In the genomic region with DNA sequence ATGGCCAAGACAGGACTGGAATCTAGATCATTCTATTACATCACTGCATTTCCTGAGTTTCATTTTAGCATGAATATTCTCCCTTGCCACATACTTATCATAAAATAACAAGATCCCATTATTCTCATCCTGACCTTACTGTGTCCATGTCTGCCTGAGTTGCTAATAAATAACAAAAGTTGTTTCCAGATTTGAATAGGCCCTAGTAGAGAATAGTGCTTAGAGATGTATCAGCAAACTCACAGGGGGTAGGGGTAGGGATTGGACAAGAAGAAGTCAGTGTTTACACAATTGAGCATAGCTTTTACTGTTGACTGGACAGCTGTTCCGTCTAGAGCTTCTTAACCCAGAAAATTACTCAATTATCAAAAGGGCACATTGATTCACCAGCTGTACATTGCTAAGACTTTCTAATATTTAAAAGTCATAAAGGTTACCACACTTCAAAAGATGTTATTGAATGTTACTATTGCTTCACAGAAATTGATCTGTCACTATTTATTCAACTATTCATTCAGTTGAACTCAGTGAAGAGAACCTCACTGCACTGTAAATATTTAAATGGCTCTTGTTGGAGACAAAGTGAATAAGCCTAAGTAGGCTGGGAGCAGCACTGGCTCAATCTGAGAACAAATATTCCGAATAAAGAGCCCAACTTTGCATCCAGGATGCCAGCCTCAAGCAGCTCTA, we compare ENCODE assay signal across 16 cellular contexts.
DNase-seq lines count a peak whose midpoint lies in the region; ATAC-seq and TF ChIP-seq lines count a peak whose summit lies in the region.
"Had no signal": no experiment of that assay in that cellular context is flagged by ENCODE, and none has a peak within 500 bp of the region (broad histone marks: within the 10 kb centered on the region; RNA-seq: fewer than 3 reads in every experiment).

No MANE protein-coding gene starts in this region.

- no peaks in the 10 kb centered on the region for H3K79me2 ChIP-seq in PC-3 (ENCODE audit: low read length)

- H3K27me3 ChIP-seq in right atrium auricular region: no peaks in the 10 kb centered on the region
- no peaks in the 10 kb centered on the region for H3K27me3 ChIP-seq in PC-3 (ENCODE audit: low read length)
- H3K27me3 ChIP-seq in subcutaneous abdominal adipose tissue (ENCODE audit: control insufficient read depth in 5 of 5, insufficient read depth in 4 of 5, low read length in 5 of 5): no peaks in the 10 kb centered on the region
- H3K27me3 ChIP-seq: neutrophil had no signal

- H3K27ac ChIP-seq in right atrium auricular region (no peak overlapping the region), PC-3 (ENCODE audit: low read length) (peak overlapping the region; percentile 71), subcutaneous abdominal adipose tissue (ENCODE audit: low read depth, low read length) (peak overlapping the region; percentile 18)
- H3K27ac ChIP-seq: neutrophil had no signal

- TF ChIP-seq CTCF in right atrium auricular region (IDR thresholded peaks at IDR 0.05): no peak
- no peak for TF ChIP-seq CTCF in PC-3 (conservative IDR thresholded peaks at IDR 0.05; ENCODE audit: low read depth, low read length)

- H3K9me2 ChIP-seq in PC-3 (replicated peaks; ENCODE audit: low read length): no peaks in the 10 kb centered on the region

- H3K4me3 ChIP-seq in right atrium auricular region: no peak overlapping the region
- peak overlapping the region; percentile 9; the same call in 1 of the 2 replicates for H3K4me3 ChIP-seq in PC-3 (ENCODE audit: low read length)
- no peak overlapping the region for H3K4me3 ChIP-seq in subcutaneous abdominal adipose tissue (ENCODE audit: low read depth in 1 of 5, low read length in 5 of 5)
- H3K4me3 ChIP-seq: K562 had no signal

- H3F3A ChIP-seq in PC-3 (ENCODE audit: low read length, unreplicated experiment): no peaks in the 10 kb centered on the region

- ATAC-seq in Right ventricle myocardium superior (ENCODE audit: poor library complexity) (peak; percentile 53), PC-3 (peak; percentile 8)
- ATAC-seq: activated naive CD8-positive, alpha-beta T cell treated with anti-CD3 and anti-CD28 coated beads, Interleukin-2, amount 50 U/mL, for 24 hours; K562 had no signal

- no TSS peak for BruUV-seq in PC-3 (replicated peaks; lab: Mats Ljungman, UMichigan)

- intact Hi-C loops in Right ventricle myocardium superior (cut with DNase I): no loop called here
- intact Hi-C loops in PC-3 (cut with micrococcal nuclease): loop anchor here (2.0 kb wide), 1 partner anchor 64 kb away; no protein-coding TSS in a partner anchor

- H3K4me2 ChIP-seq in PC-3 (ENCODE audit: low read length): peak overlapping the region; percentile 56

- no peaks in the 10 kb centered on the region for H3K9me3 ChIP-seq in right atrium auricular region
- H3K9me3 ChIP-seq in PC-3 (ENCODE audit: low read length): no peaks in the 10 kb centered on the region
- H3K9me3 ChIP-seq in subcutaneous abdominal adipose tissue (ENCODE audit: control insufficient read depth in 5 of 5, low read length in 5 of 5): peaks cover 0 to 3% (median 0%) of the 10 kb centered on the region in 5 donors
- H3K9me3 ChIP-seq: neutrophil had no signal

- no peaks in the 10 kb centered on the region for H3K4me1 ChIP-seq in right atrium auricular region
- peaks cover 38% of the 10 kb centered on the region for H3K4me1 ChIP-seq in PC-3 (ENCODE audit: insufficient read depth, low read length)
- peaks cover 0 to 8% (median 2%) of the 10 kb centered on the region in 5 donors for H3K4me1 ChIP-seq in subcutaneous abdominal adipose tissue (ENCODE audit: control insufficient read depth in 5 of 5, insufficient read depth in 5 of 5, low read length in 5 of 5)

- POLR2A ChIA-PET in PC-3 (lab: Charles Lee; ENCODE audit: unreplicated experiment): no interaction called here

- H3K9ac ChIP-seq in PC-3 (ENCODE audit: low read length) (peak overlapping the region; percentile 26; the same call in 1 of the 2 replicates), subcutaneous abdominal adipose tissue (ENCODE audit: low read length in 5 of 5) (no peak overlapping the region)

- no peak for DNase-seq in Right ventricle myocardium superior
- no peak for DNase-seq in right atrium auricular region (ENCODE audit: low spot score)
- no peak for DNase-seq in PC-3
- peak; percentile 92 for DNase-seq in iris pigment epithelial cell (ENCODE audit: low read depth)
- no peak for DNase-seq in NCI-H2081 treated with DMSO at 0.1 percent for 48 hours (lab: John Stamatoyannopoulos, UW)
- no peak for DNase-seq in RKO (ENCODE audit: low spot score)
- DNase-seq in mesenteric fat pad (ENCODE audit: low spot score): no peak
- DNase-seq: activated CD4-positive, alpha-beta T cell treated with anti-CD3 and anti-CD28 coated beads, Interleukin-2, amount 10 ng/mL, durations not matched to agents 7 days and 5 days; activated naive CD8-positive, alpha-beta T cell treated with anti-CD3 and anti-CD28 coated beads, Interleukin-2, amount 50 U/mL, for 24 hours; activated T-cell treated with anti-CD3 and anti-CD28 coated beads, Interleukin-2, amount 50 U/mL, for 48 hours; H7; NCI-H1105; stimulated activated naive CD4-positive, alpha-beta T cell had no signal

- H3K36me3 ChIP-seq in right atrium auricular region: no peaks in the 10 kb centered on the region
- no peaks in the 10 kb centered on the region for H3K36me3 ChIP-seq in PC-3 (ENCODE audit: low read depth, low read length)
- no peaks in the 10 kb centered on the region for H3K36me3 ChIP-seq in subcutaneous abdominal adipose tissue (ENCODE audit: control insufficient read depth in 5 of 5, insufficient read depth in 5 of 5, low read length in 5 of 5)
- H3K36me3 ChIP-seq: neutrophil had no signal

- H2AFZ ChIP-seq in PC-3 (ENCODE audit: low read length): peak overlapping the region; percentile 34; the same call in 1 of the 2 replicates

- no peaks in the 10 kb centered on the region for H4K20me1 ChIP-seq in PC-3 (ENCODE audit: low read length)

- CTCF ChIA-PET in PC-3 (lab: Charles Lee): no interaction called here

Comparison
In these comparisons a context has a peak if more than half of its experiments do, and no peak if none do; other contexts are left out.
1. H3K27ac ChIP-seq: peak in PC-3 (single experiment) and subcutaneous abdominal adipose tissue (single experiment); none in right atrium auricular region (0 of 2).